35 cellular contexts compared by ENCODE assay signal in the genomic region with DNA sequence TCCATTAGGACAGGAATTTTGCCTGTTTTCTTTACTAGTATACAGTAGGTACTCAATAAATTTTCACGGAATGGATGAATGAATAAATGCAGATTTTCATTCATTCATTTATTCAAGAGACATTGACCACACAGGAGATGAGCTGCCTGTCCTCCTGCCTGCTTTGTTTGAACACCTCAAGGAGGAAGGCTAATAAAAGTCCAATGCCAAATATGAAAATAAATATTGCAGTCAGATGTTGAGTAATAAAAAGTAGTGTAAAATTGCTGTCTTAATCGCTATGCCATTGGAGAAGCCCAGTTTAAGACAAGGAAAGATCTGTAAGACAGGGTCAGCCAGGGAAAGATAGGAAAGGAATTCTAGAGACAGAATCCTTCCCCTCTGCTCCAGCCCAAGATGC.
"Had no signal": no experiment of that assay in that cellular context is flagged by ENCODE, and none has a peak within 500 bp of the region (broad histone marks: within the 10 kb centered on the region; RNA-seq: fewer than 3 reads in every experiment).

No MANE protein-coding gene starts in this region.

- H3K9me3 ChIP-seq: adrenal gland, body of pancreas, breast epithelium had no signal

- H3K4me3 Mint-ChIP-seq: activated CD4-positive, alpha-beta memory T cell treated with anti-CD3 and anti-CD28 coated beads, Interleukin-2, amount 10 ng/mL, durations not matched to agents 7 days and 5 days; activated CD4-positive, alpha-beta T cell treated with anti-CD3 and anti-CD28 coated beads for 36 hours; activated CD4-positive, alpha-beta T cell treated with anti-CD3 and anti-CD28 coated beads, Interleukin-2, amount 10 ng/mL, durations not matched to agents 7 days and 5 days; activated CD8-positive, alpha-beta memory T cell treated with anti-CD3 and anti-CD28 coated beads, Interleukin-2, amount 10 ng/mL, durations not matched to agents 7 days and 5 days; activated CD8-positive, alpha-beta T cell treated with anti-CD3 and anti-CD28 coated beads, Interleukin-2, amount 10 ng/mL, durations not matched to agents 7 days and 5 days; activated naive CD4-positive, alpha-beta T cell treated with anti-CD3 and anti-CD28 coated beads for 36 hours; activated naive CD8-positive, alpha-beta T cell treated with anti-CD3 and anti-CD28 coated beads for 36 hours; activated T-cell treated with anti-CD3 and anti-CD28 coated beads, Interleukin-2, amount 50 U/mL, for 24 hours; T-cell; T-helper 2 cell treated with Interferon-gamma antibody and Interleukin-4, amounts not matched to agents 5 μg/mL and 100 μg/mL, for 36 hours; WTC11 had no signal

- H3K4me3 ChIP-seq: adrenal gland, body of pancreas, breast epithelium had no signal

- DNase-seq: activated CD4-positive, alpha-beta memory T cell treated with anti-CD3 and anti-CD28 coated beads, Interleukin-2, amount 10 ng/mL, durations not matched to agents 7 days and 5 days; activated CD4-positive, alpha-beta T cell treated with anti-CD3 and anti-CD28 coated beads for 1 hour; activated CD4-positive, alpha-beta T cell treated with anti-CD3 and anti-CD28 coated beads for 36 hours; activated CD4-positive, alpha-beta T cell treated with anti-CD3 and anti-CD28 coated beads for 48 hours; activated CD4-positive, alpha-beta T cell treated with anti-CD3 and anti-CD28 coated beads, Interleukin-2, amount 10 ng/mL, durations not matched to agents 7 days and 5 days; activated CD4-positive, alpha-beta T cell treated with anti-CD3 and anti-CD28 coated beads, Interleukin-2, amount 50 U/mL, for 48 hours; activated CD4-positive, CD25-positive, alpha-beta regulatory T cell; activated CD8-positive, alpha-beta memory T cell treated with anti-CD3 and anti-CD28 coated beads for 24 hours; activated CD8-positive, alpha-beta memory T cell treated with anti-CD3 and anti-CD28 coated beads, Interleukin-2, amount 10 ng/mL, durations not matched to agents 7 days and 5 days; activated CD8-positive, alpha-beta memory T cell treated with anti-CD3 and anti-CD28 coated beads, Interleukin-2, amount 50 U/mL, for 48 hours; activated CD8-positive, alpha-beta T cell treated with anti-CD3 and anti-CD28 coated beads, Interleukin-2, amount 10 ng/mL, durations not matched to agents 7 days and 5 days; activated effector memory CD4-positive, alpha-beta T cell treated with Interleukin-2 at 50 U/mL for 16 hours; activated gamma-delta T cell; activated naive CD4-positive, alpha-beta T cell treated with anti-CD3 and anti-CD28 coated beads for 36 hours; activated naive CD4-positive, alpha-beta T cell treated with anti-CD3 and anti-CD28 coated beads, Interleukin-2, amount 50 U/mL, for 16 hours; activated naive CD8-positive, alpha-beta T cell treated with anti-CD3 and anti-CD28 coated beads for 36 hours; activated T-cell treated with anti-CD3 and anti-CD28 coated beads, Interleukin-2, amount 50 U/mL, for 24 hours; activated T-cell treated with anti-CD3 and anti-CD28 coated beads, Interleukin-2, amount 50 U/mL, for 48 hours; adrenal gland; amniotic stem cell; aorta; body of pancreas; brain microvascular endothelial cell; central memory CD4-positive, alpha-beta T cell; cerebellar nuclear complex; T-cell; T-helper 2 cell; T-helper 9 cell; WERI-Rb-1 had no signal

- H3K36me3 Mint-ChIP-seq: WTC11 had no signal

- H3K27me3 Mint-ChIP-seq: activated CD4-positive, alpha-beta T cell treated with anti-CD3 and anti-CD28 coated beads for 36 hours; activated naive CD8-positive, alpha-beta T cell treated with anti-CD3 and anti-CD28 coated beads for 36 hours; activated T-cell treated with anti-CD3 and anti-CD28 coated beads, Interleukin-2, amount 50 U/mL, for 24 hours; T-cell had no signal

- H3K9me3 Mint-ChIP-seq: activated CD4-positive, alpha-beta memory T cell treated with anti-CD3 and anti-CD28 coated beads, Interleukin-2, amount 10 ng/mL, durations not matched to agents 7 days and 5 days; activated CD4-positive, alpha-beta T cell treated with anti-CD3 and anti-CD28 coated beads, Interleukin-2, amount 10 ng/mL, durations not matched to agents 7 days and 5 days; activated naive CD4-positive, alpha-beta T cell treated with anti-CD3 and anti-CD28 coated beads for 36 hours; activated naive CD8-positive, alpha-beta T cell treated with anti-CD3 and anti-CD28 coated beads for 36 hours; activated T-cell treated with anti-CD3 and anti-CD28 coated beads, Interleukin-2, amount 50 U/mL, for 24 hours; activated T-helper 2 cell treated with anti-CD3 and anti-CD28 coated beads, Interferon-gamma antibody, Interleukin-2, Interleukin-4, amounts not matched to agents 10 μg/mL and 5 μg/mL and 100 μg/mL, durations not matched to agents 14 hours and 24 hours and 36 hours; T-cell; T-helper 2 cell treated with Interferon-gamma antibody and Interleukin-4, amounts not matched to agents 5 μg/mL and 100 μg/mL, for 36 hours had no signal

- ATAC-seq: activated CD4-positive, alpha-beta T cell treated with anti-CD3 and anti-CD28 coated beads for 36 hours; activated CD4-positive, CD25-positive, alpha-beta regulatory T cell treated with anti-CD3 and anti-CD28 coated beads, Interleukin-2, amount 50 U/mL, for 24 hours; activated CD8-positive, alpha-beta memory T cell treated with anti-CD3 and anti-CD28 coated beads, Interleukin-2, amount 10 ng/mL, durations not matched to agents 7 days and 5 days; activated CD8-positive, alpha-beta T cell treated with anti-CD3 and anti-CD28 coated beads, Interleukin-2, amount 10 ng/mL, durations not matched to agents 7 days and 5 days; activated naive CD4-positive, alpha-beta T cell treated with anti-CD3 and anti-CD28 coated beads, Interleukin-2, amount 50 U/mL, for 72 hours; body of pancreas; T-cell; WTC11 had no signal

- H3K27ac Mint-ChIP-seq: activated CD4-positive, alpha-beta memory T cell treated with anti-CD3 and anti-CD28 coated beads, Interleukin-2, amount 10 ng/mL, durations not matched to agents 7 days and 5 days; activated CD4-positive, alpha-beta T cell treated with anti-CD3 and anti-CD28 coated beads for 36 hours; activated CD4-positive, alpha-beta T cell treated with anti-CD3 and anti-CD28 coated beads, Interleukin-2, amount 10 ng/mL, durations not matched to agents 7 days and 5 days; activated CD8-positive, alpha-beta memory T cell treated with anti-CD3 and anti-CD28 coated beads, Interleukin-2, amount 10 ng/mL, durations not matched to agents 7 days and 5 days; activated CD8-positive, alpha-beta T cell treated with anti-CD3 and anti-CD28 coated beads, Interleukin-2, amount 10 ng/mL, durations not matched to agents 7 days and 5 days; activated naive CD4-positive, alpha-beta T cell treated with anti-CD3 and anti-CD28 coated beads for 36 hours; activated naive CD4-positive, alpha-beta T cell treated with anti-CD3 and anti-CD28 coated beads, Interleukin-2, amount 50 U/mL, for 72 hours; activated naive CD8-positive, alpha-beta T cell treated with anti-CD3 and anti-CD28 coated beads for 36 hours; activated T-cell treated with anti-CD3 and anti-CD28 coated beads, Interleukin-2, amount 50 U/mL, for 24 hours; activated T-helper 2 cell treated with anti-CD3 and anti-CD28 coated beads, Interferon-gamma antibody, Interleukin-2, Interleukin-4, amounts not matched to agents 10 μg/mL and 5 μg/mL and 100 μg/mL, durations not matched to agents 14 hours and 24 hours and 36 hours; T-cell; T-helper 2 cell treated with Interferon-gamma antibody and Interleukin-4, amounts not matched to agents 5 μg/mL and 100 μg/mL, for 36 hours; WTC11 had no signal
